ENCODE assay signal across 12 cellular contexts in the genomic region with DNA sequence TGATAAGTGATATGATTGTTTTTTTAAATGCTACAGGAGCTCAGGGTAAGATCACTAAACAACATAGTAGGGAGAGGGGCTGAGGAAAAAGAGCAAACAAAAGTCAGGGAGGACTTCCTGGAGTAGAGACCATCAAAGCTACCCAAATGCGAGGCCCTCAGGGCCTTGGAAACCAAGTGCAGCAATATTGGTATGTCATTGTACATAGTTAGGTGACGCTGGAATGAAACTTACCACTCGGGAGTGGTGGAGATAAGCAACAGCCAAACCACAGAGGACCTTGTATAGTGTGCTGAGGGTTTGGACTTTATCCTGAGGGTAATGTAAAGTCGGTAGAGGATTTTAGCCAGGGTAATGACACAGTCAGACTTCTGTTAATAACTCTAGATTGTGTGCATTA. TPM values are rescaled to one million over a fixed set of nuclear protein-coding genes. Genes with fewer than 3 reads are reported as not detected.
A peak's percentile ranks its signal among the peaks of the same experiment; 100 is the strongest.
DNase-seq lines count a peak whose midpoint lies in the region; ATAC-seq and TF ChIP-seq lines count a peak whose summit lies in the region.
"Had no signal": no experiment of that assay in that cellular context is flagged by ENCODE, and none has a peak within 500 bp of the region (broad histone marks: within the 10 kb centered on the region; RNA-seq: fewer than 3 reads in every experiment).

No MANE protein-coding gene starts in this region.

- H3K27me3 Mint-ChIP-seq in CD4-positive, alpha-beta memory T cell, result no peaks in the 10 kb centered on the region
- H3K27me3 Mint-ChIP-seq: activated CD4-positive, alpha-beta memory T cell treated with anti-CD3 and anti-CD28 coated beads for 36 hours had no signal

- no peaks in the 10 kb centered on the region for H3K9me3 Mint-ChIP-seq in CD4-positive, alpha-beta memory T cell
- H3K9me3 Mint-ChIP-seq: activated CD4-positive, alpha-beta memory T cell treated with anti-CD3 and anti-CD28 coated beads for 36 hours had no signal

- no peak for TF ChIP-seq EP300 in stomach (IDR thresholded peaks at IDR 0.05)

- no peaks in the 10 kb centered on the region for H3K4me1 Mint-ChIP-seq in CD4-positive, alpha-beta memory T cell

- DNase-seq in H4 (ENCODE audit: low spot score) (peak; percentile 61), RPMI7951 (ENCODE audit: low read depth) (peak; percentile 39), stomach (peak; percentile 44), psoas muscle (no peak), UCSD-AML1 (lab: John Stamatoyannopoulos, UW; ENCODE audit: unreplicated experiment) (no peak)
- no peak for DNase-seq in CD4-positive, alpha-beta memory T cell
- DNase-seq: activated CD4-positive, alpha-beta memory T cell treated with anti-CD3 and anti-CD28 coated beads for 36 hours; kidney; MG63; NCI-H524 treated with DMSO at 0.1 percent for 48 hours had no signal

- H3K4me3 ChIP-seq in iPS-20b (ENCODE audit: low read length) (no peak overlapping the region), stomach (no peak overlapping the region), psoas muscle (no peak overlapping the region)
- H3K4me3 ChIP-seq in CD4-positive, alpha-beta memory T cell (ENCODE audit: low read length in 2 of 2), result no peak overlapping the region
- H3K4me3 ChIP-seq: MG63, skin epidermis had no signal

- no peak overlapping the region for H3K9ac ChIP-seq in iPS-20b (ENCODE audit: low read depth, low read length)

- POLR2A ChIA-PET in CD4-positive, alpha-beta memory T cell (lab: Charles Lee; ENCODE audit: partially characterized antibody), result no interaction called here

- H3K36me3 ChIP-seq in iPS-20b (ENCODE audit: insufficient read depth, low read depth, low read length) (no peaks in the 10 kb centered on the region), stomach (no peaks in the 10 kb centered on the region), psoas muscle (ENCODE audit: insufficient read depth in 1 of 2, low read depth in 1 of 2) (no peaks in the 10 kb centered on the region)
- H3K36me3 ChIP-seq in CD4-positive, alpha-beta memory T cell (ENCODE audit: insufficient read depth, low read length), result no peaks in the 10 kb centered on the region

- WGBS in stomach, 5 donors, result 18 to 50% (median 34%) methylated on average over 4 of the region's 4 CpGs
- WGBS in psoas muscle, 3 donors, result 81 to 89% (median 84%) methylated on average over 4 of the region's 4 CpGs

- TF ChIP-seq CTCF in stomach (IDR thresholded peaks at IDR 0.05) (no peak), psoas muscle (IDR thresholded peaks at IDR 0.05) (no peak)

- H3K4me1 ChIP-seq in iPS-20b (ENCODE audit: insufficient read depth, low read length), result peaks cover 16% of the 10 kb centered on the region; the same call in 1 of the 2 replicates
- peaks cover 36 to 90% (median 65%) of the 10 kb centered on the region in 4 donors for H3K4me1 ChIP-seq in stomach
- H3K4me1 ChIP-seq in CD4-positive, alpha-beta memory T cell (ENCODE audit: insufficient read depth, low read length), result no peaks in the 10 kb centered on the region
- no peaks in the 10 kb centered on the region for H3K4me1 ChIP-seq in psoas muscle

- no peak overlapping the region for H3K4me3 Mint-ChIP-seq in CD4-positive, alpha-beta memory T cell
- H3K4me3 Mint-ChIP-seq: activated CD4-positive, alpha-beta memory T cell treated with anti-CD3 and anti-CD28 coated beads for 36 hours had no signal

- TF ChIP-seq POLR2A in stomach (IDR thresholded peaks at IDR 0.05), result no peak

- intact Hi-C loops in stomach (cut with DNase I; ENCODE audit: low total_unique reads), result no loop called here
- intact Hi-C loops in CD4-positive, alpha-beta memory T cell (cut with micrococcal nuclease), result no loop called here
- intact Hi-C loops in psoas muscle (cut with DNase I), result no loop called here

- CTCF ChIA-PET in CD4-positive, alpha-beta memory T cell (lab: Charles Lee; ENCODE audit: partially characterized antibody), result no interaction called here

- H3K27ac Mint-ChIP-seq in CD4-positive, alpha-beta memory T cell, result no peak overlapping the region
- H3K27ac Mint-ChIP-seq: activated CD4-positive, alpha-beta memory T cell treated with anti-CD3 and anti-CD28 coated beads for 36 hours had no signal

- peak overlapping the region; percentile 31 for H3K27ac ChIP-seq in iPS-20b (ENCODE audit: low read length)
- H3K27ac ChIP-seq in stomach, result peak overlapping the region in 4 of 5 donors; percentile 8 to 68 (median 42)
- H3K27ac ChIP-seq in CD4-positive, alpha-beta memory T cell (ENCODE audit: low read depth, low read length), result no peak overlapping the region
- H3K27ac ChIP-seq in psoas muscle, result no peak overlapping the region
- H3K27ac ChIP-seq: skin epidermis had no signal

- no peaks in the 10 kb centered on the region for H3K27me3 ChIP-seq in iPS-20b (ENCODE audit: insufficient read depth, low read length)
- no peaks in the 10 kb centered on the region for H3K27me3 ChIP-seq in stomach
- H3K27me3 ChIP-seq in CD4-positive, alpha-beta memory T cell (ENCODE audit: insufficient read depth, low read length), result no peaks in the 10 kb centered on the region
- no peaks in the 10 kb centered on the region for H3K27me3 ChIP-seq in psoas muscle (ENCODE audit: insufficient read depth in 3 of 3, low read length in 2 of 3)
- H3K27me3 ChIP-seq: MG63 had no signal

- H3K36me3 Mint-ChIP-seq in CD4-positive, alpha-beta memory T cell, result no peaks in the 10 kb centered on the region
- H3K36me3 Mint-ChIP-seq: activated CD4-positive, alpha-beta memory T cell treated with anti-CD3 and anti-CD28 coated beads for 36 hours had no signal

- no peak for ATAC-seq in psoas muscle

- H3K9me3 ChIP-seq in iPS-20b (ENCODE audit: insufficient read depth, low read depth, low read length) (no peaks in the 10 kb centered on the region), stomach (no peaks in the 10 kb centered on the region), psoas muscle (no peaks in the 10 kb centered on the region)
- no peaks in the 10 kb centered on the region for H3K9me3 ChIP-seq in CD4-positive, alpha-beta memory T cell (ENCODE audit: control insufficient read depth in 1 of 2, low read length in 2 of 2)
- H3K9me3 ChIP-seq: MG63 had no signal

RNA-seq across cellular contexts. Expression of a gene that starts 13.8 kb away (rescaled TPM):
- total RNA-seq in H4 (2014; rRNA removed; shearing (Covaris generic)), result 12.3 and 13.0 TPM in 2 replicates
- 4.7 and 5.4 TPM in 2 replicates for total RNA-seq in RPMI7951 (2014; rRNA removed; shearing (Covaris generic))
- total RNA-seq in stomach (10 to 100 TPM in 4 of 5 donors, 1 to 10 TPM in 1; 4.6 to 62.4 (median 49.0) TPM), psoas muscle (10 to 100 TPM in 1 of 4 donors, 1 to 10 TPM in 3; 4.1 to 11.5 (median 8.1) TPM)
- polyA plus RNA-seq in stomach (10 to 100 TPM; 10.8 to 15.5 (median 12.8) TPM), psoas muscle (1 to 10 TPM; 1.5 to 3.1 (median 1.6) TPM)
- total RNA-seq in CD4-positive, alpha-beta memory T cell, result under 1 TPM in 1 of 2 experiments, not detected in 1; 0.14 TPM
- polyA plus RNA-seq in CD4-positive, alpha-beta memory T cell, result not detected

Comparison
In these comparisons a context has a peak if more than half of its experiments do, and no peak if none do; other contexts are left out.
1. DNase-seq: peak in H4 (single experiment), RPMI7951 (single experiment) and stomach (single experiment); none in CD4-positive, alpha-beta memory T cell (0 of 5), psoas muscle (0 of 2) and UCSD-AML1 (single experiment).
2. H3K27ac ChIP-seq: peak in iPS-20b (single experiment) and stomach (4 of 5); none in CD4-positive, alpha-beta memory T cell (single experiment) and psoas muscle (single experiment).